9 cellular contexts compared by ENCODE assay signal in genomic region chr14:89351958-89352404, GRCh38.
DNase-seq lines count a peak whose midpoint lies in the region; ATAC-seq and TF ChIP-seq lines count a peak whose summit lies in the region.
"Had no signal": no experiment of that assay in that cellular context is flagged by ENCODE, and none has a peak within 500 bp of the region (broad histone marks: within the 10 kb centered on the region; RNA-seq: fewer than 3 reads in every experiment).

No MANE protein-coding gene starts in this region.

- H3K4me1 Mint-ChIP-seq in effector memory CD8-positive, alpha-beta T cell (ENCODE audit: low read depth in 2 of 2): peaks cover 43 to 51% of the 10 kb centered on the region in 2 donors

- TF ChIP-seq EP300 in ovary (IDR thresholded peaks at IDR 0.05): no peak

- WGBS in ovary, 3 donors: 7 to 12% (median 7%) methylated on average over 6 of the region's 6 CpGs

- H3K27ac ChIP-seq in DND-41 (ENCODE audit: low read length): peak overlapping the region; percentile 94
- H3K27ac ChIP-seq in ovary: peak overlapping the region in 1 of 2 donors; percentile 65

- H3K9me3 ChIP-seq in DND-41 (ENCODE audit: insufficient read depth, low read length, severe bottlenecking): no peaks in the 10 kb centered on the region
- H3K9me3 ChIP-seq in ovary: no peaks in the 10 kb centered on the region

- no peaks in the 10 kb centered on the region for H3K27me3 ChIP-seq in DND-41 (ENCODE audit: insufficient read depth, low read length, poor library complexity)
- no peaks in the 10 kb centered on the region for H3K27me3 ChIP-seq in ovary

- H2AFZ ChIP-seq in DND-41 (ENCODE audit: low read depth, low read length): no peak overlapping the region

- H3K36me3 ChIP-seq in DND-41 (ENCODE audit: insufficient read depth, low read length): peaks cover 38% of the 10 kb centered on the region
- no peaks in the 10 kb centered on the region for H3K36me3 ChIP-seq in ovary

- 0 out of 2 replicates have a peak, but pooled peaks cover 6% of the 10 kb centered on the region for H4K20me1 ChIP-seq in DND-41 (ENCODE audit: insufficient read depth, low read length)

- intact Hi-C loops in ovary (cut with DNase I): no loop called here

- TF ChIP-seq CTCF in DND-41 (IDR thresholded peaks at IDR 0.05; ENCODE audit: borderline replicate concordance, extremely low read depth, low read length, poor library complexity, severe bottlenecking) (no peak), LNCaP clone FGC (IDR thresholded peaks at IDR 0.05; ENCODE audit: control insufficient read depth, extremely low read depth, insufficient read depth) (no peak), ovary (IDR thresholded peaks at IDR 0.05) (no peak)

- H3K4me1 ChIP-seq in DND-41 (ENCODE audit: insufficient read depth, low read length): peaks cover 32% of the 10 kb centered on the region
- peaks cover 19% of the 10 kb centered on the region for H3K4me1 ChIP-seq in ovary (ENCODE audit: insufficient read depth)

- DNase-seq in DND-41 (no peak), LNCaP clone FGC (ENCODE audit: low read depth) (no peak), ovary (peak in 3 of 5 donors; percentile 46 to 67 (median 53)), GF-D8 (lab: John Stamatoyannopoulos, UW) (no peak)
- DNase-seq in effector memory CD8-positive, alpha-beta T cell: no peak
- DNase-seq in effector CD4-positive, alpha-beta T cell: no peak
- DNase-seq: retina had no signal

- no peak for TF ChIP-seq POLR2A in ovary (IDR thresholded peaks at IDR 0.05)

- H3K4me3 Mint-ChIP-seq in effector memory CD8-positive, alpha-beta T cell: peak overlapping the region; percentile 75 to 79

- H3K4me2 ChIP-seq in DND-41 (ENCODE audit: insufficient read depth, low read length): peak overlapping the region; percentile 41

- peak overlapping the region; percentile 91 to 93 for H3K27ac Mint-ChIP-seq in effector memory CD8-positive, alpha-beta T cell

- no peaks in the 10 kb centered on the region for H3K9me3 Mint-ChIP-seq in effector memory CD8-positive, alpha-beta T cell

- ATAC-seq in DND-41 (ENCODE audit: insufficient read depth, low read depth): no peak; the same call in 2 of the 3 replicates
- ATAC-seq in effector memory CD8-positive, alpha-beta T cell (replicated peaks): no peak
- no peak for ATAC-seq in HG02798 (IDR thresholded peaks at IDR 0.05; ENCODE audit: poor library complexity, unreplicated experiment)
- ATAC-seq in HG03460 (IDR thresholded peaks at IDR 0.05; ENCODE audit: unreplicated experiment): no peak

- H3K36me3 Mint-ChIP-seq in effector memory CD8-positive, alpha-beta T cell (ENCODE audit: insufficient read depth): peaks cover 10% of the 10 kb centered on the region

- no peaks in the 10 kb centered on the region for H3K27me3 Mint-ChIP-seq in effector memory CD8-positive, alpha-beta T cell

- peak overlapping the region; percentile 46 for H3K9ac ChIP-seq in DND-41 (ENCODE audit: low read depth, low read length)

- peaks cover 80% of the 10 kb centered on the region for H3K79me2 ChIP-seq in DND-41 (ENCODE audit: insufficient read depth, low read length)

- H3K4me3 ChIP-seq in DND-41 (ENCODE audit: low read depth in 1 of 2, low read length in 2 of 2) (no peak overlapping the region), LNCaP clone FGC (ENCODE audit: low read depth, low read length) (0 out of 2 replicates have a peak overlapping the region, but pooled peaks have one; percentile 22), ovary (no peak overlapping the region)

Comparison
In these comparisons a context has a peak if more than half of its experiments do, and no peak if none do; other contexts are left out.
1. DNase-seq: peak in ovary (3 of 5); none in DND-41 (single experiment), LNCaP clone FGC (single experiment), effector memory CD8-positive, alpha-beta T cell (0 of 3), GF-D8 (single experiment) and effector CD4-positive, alpha-beta T cell (single experiment).